Comparison of ENCODE assay signal across 17 cellular contexts in the genomic region with DNA sequence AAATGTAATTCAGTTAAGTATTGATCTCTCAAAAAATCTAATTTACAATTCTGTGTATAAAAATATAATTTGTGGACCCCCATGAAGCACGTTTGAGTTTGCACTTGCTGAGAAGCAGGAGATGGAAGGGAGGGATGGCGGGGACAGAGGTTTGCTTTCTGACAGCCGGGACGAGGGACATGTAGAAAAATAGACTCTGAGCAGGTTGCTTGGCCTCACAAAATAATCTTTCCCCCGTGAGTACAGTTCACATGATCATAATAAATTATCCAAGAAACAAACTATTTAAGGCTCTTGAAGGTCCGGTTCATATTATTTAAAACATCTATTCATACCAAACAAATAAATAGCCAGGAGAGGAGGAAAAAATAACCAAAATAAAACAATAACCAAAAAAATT. TPM values are rescaled to one million over a fixed set of nuclear protein-coding genes. Genes with fewer than 3 reads are reported as not detected.
A peak's percentile ranks its signal among the peaks of the same experiment; 100 is the strongest.
DNase-seq lines count a peak whose midpoint lies in the region; ATAC-seq, FAIRE-seq and TF ChIP-seq lines count a peak whose summit lies in the region.
"Had no signal": no experiment of that assay in that cellular context is flagged by ENCODE, and none has a peak within 500 bp of the region (broad histone marks: within the 10 kb centered on the region; RNA-seq: fewer than 3 reads in every experiment).

No MANE protein-coding gene starts in this region.

- H3K36me3 ChIP-seq in astrocyte (ENCODE audit: insufficient read depth, low read length), result no peaks in the 10 kb centered on the region
- no peaks in the 10 kb centered on the region for H3K36me3 ChIP-seq in heart left ventricle
- H3K36me3 ChIP-seq in Karpas-422 (ENCODE audit: insufficient read depth, low read length), result no peaks in the 10 kb centered on the region

- TF ChIP-seq CTCF in astrocyte (IDR thresholded peaks at IDR 0.05; ENCODE audit: insufficient read depth, low read depth, low read length) (no peak), nephron progenitor cell (IDR thresholded peaks at IDR 0.05) (no peak), heart left ventricle (IDR thresholded peaks at IDR 0.05) (no peak)

- H3K27me3 Mint-ChIP-seq in activated naive CD8-positive, alpha-beta T cell, result peaks cover 26% of the 10 kb centered on the region
- peaks cover 69% of the 10 kb centered on the region for H3K27me3 Mint-ChIP-seq in activated naive CD8-positive, alpha-beta T cell treated with anti-CD3 and anti-CD28 coated beads, Interleukin-2, amount 50 U/mL, for 24 hours
- H3K27me3 Mint-ChIP-seq in astrocyte (ENCODE audit: low read depth, unreplicated experiment) (peaks cover 52% of the 10 kb centered on the region), nephron progenitor cell (ENCODE audit: low read depth, poor library complexity) (peaks cover 92% of the 10 kb centered on the region)

- peaks cover 21% of the 10 kb centered on the region for H3K4me1 Mint-ChIP-seq in activated naive CD8-positive, alpha-beta T cell (ENCODE audit: low read depth)
- H3K4me1 Mint-ChIP-seq in activated naive CD8-positive, alpha-beta T cell treated with anti-CD3 and anti-CD28 coated beads, Interleukin-2, amount 50 U/mL, for 24 hours, result peaks cover 14% of the 10 kb centered on the region
- H3K4me1 Mint-ChIP-seq in astrocyte (ENCODE audit: low read depth, unreplicated experiment), result no peaks in the 10 kb centered on the region
- peaks cover 12% of the 10 kb centered on the region for H3K4me1 Mint-ChIP-seq in nephron progenitor cell

- peaks cover 18% of the 10 kb centered on the region for H3K4me1 ChIP-seq in astrocyte (ENCODE audit: insufficient read depth, low read length)
- peaks cover 0 to 42% (median 24%) of the 10 kb centered on the region in 12 donors for H3K4me1 ChIP-seq in heart left ventricle
- H3K4me1 ChIP-seq in Karpas-422 (ENCODE audit: low read length), result peaks cover 8% of the 10 kb centered on the region

- 37 to 45% (median 40%) methylated on average over 6 of the region's 6 CpGs for WGBS in heart left ventricle, 4 donors

- H4K20me1 ChIP-seq in astrocyte (ENCODE audit: insufficient read depth, low read length), result no peaks in the 10 kb centered on the region
- 0 out of 2 replicates have a peak, but pooled peaks cover 5% of the 10 kb centered on the region for H4K20me1 ChIP-seq in Karpas-422 (ENCODE audit: insufficient read depth, low read depth, low read length)

- H3K79me2 ChIP-seq in astrocyte (ENCODE audit: insufficient read depth, low read length), result no peaks in the 10 kb centered on the region
- H3K79me2 ChIP-seq in Karpas-422 (ENCODE audit: low read length), result no peaks in the 10 kb centered on the region

- H3K36me3 Mint-ChIP-seq in activated naive CD8-positive, alpha-beta T cell, result no peaks in the 10 kb centered on the region
- no peaks in the 10 kb centered on the region for H3K36me3 Mint-ChIP-seq in activated naive CD8-positive, alpha-beta T cell treated with anti-CD3 and anti-CD28 coated beads, Interleukin-2, amount 50 U/mL, for 24 hours (ENCODE audit: low read depth)
- peaks cover 2% of the 10 kb centered on the region for H3K36me3 Mint-ChIP-seq in astrocyte (ENCODE audit: low read depth, unreplicated experiment)
- no peaks in the 10 kb centered on the region for H3K36me3 Mint-ChIP-seq in nephron progenitor cell (ENCODE audit: low read depth)
- H3K36me3 Mint-ChIP-seq: CD4-positive, CD25-positive, alpha-beta regulatory T cell had no signal

- no peak for TF ChIP-seq POLR2A in heart left ventricle (IDR thresholded peaks at IDR 0.05)

- no peak for ATAC-seq in activated naive CD8-positive, alpha-beta T cell treated with anti-CD3 and anti-CD28 coated beads, Interleukin-2, amount 50 U/mL, for 24 hours
- ATAC-seq in GM19324 (IDR thresholded peaks at IDR 0.05; ENCODE audit: low FRiP score, unreplicated experiment) (no peak), heart left ventricle (no peak)
- ATAC-seq: Panc1 had no signal

- H3K4me2 ChIP-seq in astrocyte (ENCODE audit: low read length), result no peak overlapping the region
- no peak overlapping the region for H3K4me2 ChIP-seq in Karpas-422 (ENCODE audit: low read depth, low read length, poor library complexity, severe bottlenecking)

- H3K4me3 ChIP-seq in astrocyte (ENCODE audit: insufficient read depth, low read depth, low read length) (no peak overlapping the region), heart left ventricle (no peak overlapping the region), Karpas-422 (ENCODE audit: low read length) (no peak overlapping the region)

- H3K27ac ChIP-seq in astrocyte (ENCODE audit: low read depth, low read length) (no peak overlapping the region), heart left ventricle (no peak overlapping the region), Karpas-422 (ENCODE audit: low read length) (no peak overlapping the region)

- H3K27ac Mint-ChIP-seq in activated naive CD8-positive, alpha-beta T cell, result no peak overlapping the region
- H3K27ac Mint-ChIP-seq in activated naive CD8-positive, alpha-beta T cell treated with anti-CD3 and anti-CD28 coated beads, Interleukin-2, amount 50 U/mL, for 24 hours, result no peak overlapping the region
- H3K27ac Mint-ChIP-seq in astrocyte (ENCODE audit: unreplicated experiment) (peak overlapping the region; percentile 8), nephron progenitor cell (no peak overlapping the region)
- H3K27ac Mint-ChIP-seq: CD4-positive, CD25-positive, alpha-beta regulatory T cell had no signal

- H3K9me2 ChIP-seq in Karpas-422 (replicated peaks; ENCODE audit: insufficient read depth, low read length), result no peaks in the 10 kb centered on the region

- no peak overlapping the region for H2AFZ ChIP-seq in astrocyte (ENCODE audit: low read depth, low read length)
- no peak overlapping the region for H2AFZ ChIP-seq in Karpas-422 (ENCODE audit: low read length)

- no peak for DNase-seq in activated naive CD8-positive, alpha-beta T cell treated with anti-CD3 and anti-CD28 coated beads, Interleukin-2, amount 50 U/mL, for 24 hours
- DNase-seq in astrocyte (ENCODE audit: low read depth), result no peak
- no peak for DNase-seq in nephron progenitor cell
- no peak for DNase-seq in heart left ventricle
- DNase-seq in Karpas-422, result no peak
- DNase-seq: CD4-positive, CD25-positive, alpha-beta regulatory T cell; EL; KG1; NCI-H1048; NCI-H1436 treated with DMSO at 0.1 percent for 48 hours; NCI-H2081 treated with DMSO at 0.1 percent for 48 hours; NCI-H510A treated with DMSO at 0.1 percent for 48 hours had no signal

- FAIRE-seq in astrocyte (lab: Jason Lieb, UNC), result no peak
- FAIRE-seq: H1 had no signal

- peak overlapping the region; percentile 24 for H3K4me3 Mint-ChIP-seq in activated naive CD8-positive, alpha-beta T cell
- H3K4me3 Mint-ChIP-seq in activated naive CD8-positive, alpha-beta T cell treated with anti-CD3 and anti-CD28 coated beads, Interleukin-2, amount 50 U/mL, for 24 hours, result no peak overlapping the region
- H3K4me3 Mint-ChIP-seq in astrocyte (ENCODE audit: unreplicated experiment), result peak overlapping the region; percentile 12
- H3K4me3 Mint-ChIP-seq in nephron progenitor cell, result peak overlapping the region; percentile 65

- intact Hi-C loops in heart left ventricle (cut with DNase I), result loop anchor here in 5 of 10 donors (5.0 to 10.0 kb wide), 3 partner anchors 670 to 1013 kb away; no protein-coding TSS in a partner anchor

- H3K27me3 ChIP-seq in astrocyte (ENCODE audit: insufficient read depth, low read length) (peaks cover 49% of the 10 kb centered on the region), heart left ventricle (peaks cover 44 to 98% (median 73%) of the 10 kb centered on the region in 9 donors), Karpas-422 (ENCODE audit: low read length) (no peaks in the 10 kb centered on the region)

- H3K9me3 Mint-ChIP-seq in activated naive CD8-positive, alpha-beta T cell (ENCODE audit: low read depth), result no peaks in the 10 kb centered on the region
- H3K9me3 Mint-ChIP-seq in activated naive CD8-positive, alpha-beta T cell treated with anti-CD3 and anti-CD28 coated beads, Interleukin-2, amount 50 U/mL, for 24 hours, result no peaks in the 10 kb centered on the region
- H3K9me3 Mint-ChIP-seq in astrocyte (ENCODE audit: unreplicated experiment) (peaks cover 3% of the 10 kb centered on the region), nephron progenitor cell (peaks cover 4% of the 10 kb centered on the region)
- H3K9me3 Mint-ChIP-seq: CD4-positive, CD25-positive, alpha-beta regulatory T cell had no signal

- no peaks in the 10 kb centered on the region for H3K9me3 ChIP-seq in astrocyte (ENCODE audit: insufficient read depth, low read depth, low read length)
- H3K9me3 ChIP-seq in heart left ventricle, result no peaks in the 10 kb centered on the region
- H3K9me3 ChIP-seq in Karpas-422 (ENCODE audit: low read length), result no peaks in the 10 kb centered on the region

- H3K9ac ChIP-seq in astrocyte (ENCODE audit: low read length) (no peak overlapping the region), Karpas-422 (ENCODE audit: low read length) (no peak overlapping the region)

RNA-seq across cellular contexts. Expression of a gene that starts 10.0 kb away (rescaled TPM):
- total RNA-seq in astrocyte (0.16 and 0.79 TPM in 2 replicates), heart left ventricle (not detected)
- not detected for polyA plus RNA-seq in heart left ventricle
- total RNA-seq in Karpas-422 (2014; rRNA removed; shearing (Covaris generic); ENCODE audit: low replicate concordance), result not detected in 2 replicates
- total RNA-seq: CD4-positive, CD25-positive, alpha-beta regulatory T cell; H1; M059J had no signal
- polyA plus RNA-seq: H1 had no signal
